Comparison of ENCODE assay signal across 1 cellular context in the genomic region with DNA sequence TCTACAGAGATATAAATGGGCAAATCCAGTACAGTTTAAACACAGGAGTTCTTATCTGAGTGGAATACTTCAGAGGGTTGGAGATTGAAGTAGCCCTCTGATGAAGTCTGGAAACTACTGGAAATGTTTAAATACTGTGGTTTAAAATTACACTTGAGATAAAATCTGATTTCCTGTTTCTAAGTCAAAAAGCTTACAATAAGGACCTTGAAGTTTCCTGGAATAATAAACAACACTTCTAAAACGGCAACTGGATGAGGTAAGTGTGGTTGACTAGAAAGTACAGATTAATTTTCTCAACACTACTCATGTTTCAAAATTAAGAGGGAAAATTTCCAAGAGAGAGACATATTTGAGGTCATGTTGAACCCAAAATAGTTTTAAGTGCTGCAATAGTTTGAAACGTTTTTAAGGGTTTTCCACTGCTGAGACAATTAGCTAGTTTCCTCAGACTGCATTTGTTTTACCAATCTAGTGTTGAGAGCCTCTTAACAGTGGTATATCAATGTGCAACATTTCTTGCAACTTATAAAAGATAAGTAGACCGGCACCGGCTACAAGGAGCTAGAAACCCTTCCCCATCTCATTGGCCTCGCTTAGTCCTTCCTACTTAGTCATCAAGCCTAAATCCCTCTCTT.
TF ChIP-seq lines count a peak whose summit lies in the region.

No MANE protein-coding gene starts in this region.

TF ChIP-seq in HepG2, 621 proteins besides CTCF, POLR2A, EP300 and RAD21:
- TF ChIP-seq ZNF230 (CRISPR knock-in tag; IDR thresholded peaks at IDR 0.05) = no peak
- TF ChIP-seq BRD4 (CRISPR knock-in tag; IDR thresholded peaks at IDR 0.05) = no peak
- no peak for TF ChIP-seq MED8 (CRISPR knock-in tag; IDR thresholded peaks at IDR 0.05; ENCODE audit: insufficient replicate concordance)
- no peak for TF ChIP-seq NFATC3 (CRISPR knock-in tag; IDR thresholded peaks at IDR 0.05)
- TF ChIP-seq, protein P1, sequence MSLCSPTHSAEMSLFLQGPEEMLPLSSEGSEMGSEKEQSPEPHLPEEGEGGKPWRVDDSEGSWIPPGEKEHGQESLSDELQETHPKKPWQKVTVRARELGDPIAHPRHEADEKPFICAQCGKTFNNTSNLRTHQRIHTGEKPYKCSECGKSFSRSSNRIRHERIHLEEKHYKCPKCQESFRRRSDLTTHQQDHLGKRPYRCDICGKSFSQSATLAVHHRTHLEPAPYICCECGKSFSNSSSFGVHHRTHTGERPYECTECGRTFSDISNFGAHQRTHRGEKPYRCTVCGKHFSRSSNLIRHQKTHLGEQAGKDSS (CRISPR knock-in tag; IDR thresholded peaks at IDR 0.05; ENCODE audit: borderline replicate concordance, low read depth) = no peak
- no peak for TF ChIP-seq ZNF839 (CRISPR knock-in tag; IDR thresholded peaks at IDR 0.05; ENCODE audit: borderline replicate concordance)
- TF ChIP-seq CENPT (CRISPR knock-in tag; IDR thresholded peaks at IDR 0.05; ENCODE audit: low read depth) = no peak
- no peak for TF ChIP-seq NR2F1 (CRISPR knock-in tag; IDR thresholded peaks at IDR 0.05)
- TF ChIP-seq SMARCC2 (IDR thresholded peaks at IDR 0.05) = no peak
- no peak for TF ChIP-seq RORA (CRISPR knock-in tag; IDR thresholded peaks at IDR 0.05)
TF ChIP-seq in HepG2: peak in this region for 0.
